19 cellular contexts compared by ENCODE assay signal in genomic region chr20:51506527-51507356, GRCh38. TPM values are rescaled to one million over a fixed set of nuclear protein-coding genes. Genes with fewer than 3 reads are reported as not detected.
"Had no signal": no experiment of that assay in that cellular context is flagged by ENCODE, and none has a peak within 500 bp of the region (broad histone marks: within the 10 kb centered on the region; RNA-seq: fewer than 3 reads in every experiment).

No MANE protein-coding gene starts in this region.

- H2AFZ ChIP-seq: parathyroid adenoma had no signal

- H3K9me3 ChIP-seq: ascending aorta, heart left ventricle, transverse colon had no signal

- H3K36me3 Mint-ChIP-seq: WTC11 had no signal

- H3K27ac Mint-ChIP-seq: activated CD4-positive, alpha-beta memory T cell treated with anti-CD3 and anti-CD28 coated beads, Interleukin-2, amount 10 ng/mL, durations not matched to agents 7 days and 5 days; activated CD4-positive, alpha-beta T cell treated with anti-CD3 and anti-CD28 coated beads for 36 hours; memory B cell; T-helper 2 cell treated with Interferon-gamma antibody and Interleukin-4, amounts not matched to agents 5 μg/mL and 100 μg/mL, for 36 hours; WTC11 had no signal

- H3K9me3 Mint-ChIP-seq: activated CD4-positive, alpha-beta memory T cell treated with anti-CD3 and anti-CD28 coated beads, Interleukin-2, amount 10 ng/mL, durations not matched to agents 7 days and 5 days; memory B cell; naive thymus-derived CD4-positive, alpha-beta T cell; T-helper 2 cell treated with Interferon-gamma antibody and Interleukin-4, amounts not matched to agents 5 μg/mL and 100 μg/mL, for 36 hours; WTC11 had no signal

- ATAC-seq: activated CD4-positive, alpha-beta T cell treated with anti-CD3 and anti-CD28 coated beads for 36 hours; naive thymus-derived CD4-positive, alpha-beta T cell; WTC11 had no signal

- H3K36me3 ChIP-seq: ascending aorta, transverse colon had no signal

- H3K4me3 Mint-ChIP-seq: activated CD4-positive, alpha-beta memory T cell treated with anti-CD3 and anti-CD28 coated beads, Interleukin-2, amount 10 ng/mL, durations not matched to agents 7 days and 5 days; activated CD4-positive, alpha-beta T cell treated with anti-CD3 and anti-CD28 coated beads for 36 hours; memory B cell; naive thymus-derived CD4-positive, alpha-beta T cell; T-helper 2 cell treated with Interferon-gamma antibody and Interleukin-4, amounts not matched to agents 5 μg/mL and 100 μg/mL, for 36 hours; WTC11 had no signal

- H3K4me1 Mint-ChIP-seq: WTC11 had no signal

- H3K27ac ChIP-seq: ascending aorta, heart left ventricle, parathyroid adenoma, transverse colon had no signal

- H3K9ac ChIP-seq: parathyroid adenoma had no signal

- DNase-seq: activated CD4-positive, alpha-beta memory T cell treated with anti-CD3 and anti-CD28 coated beads, Interleukin-2, amount 10 ng/mL, durations not matched to agents 7 days and 5 days; activated CD4-positive, alpha-beta T cell treated with anti-CD3 and anti-CD28 coated beads for 36 hours; activated naive CD4-positive, alpha-beta T cell treated with anti-CD3 and anti-CD28 coated beads, Interleukin-2, amount 50 U/mL, for 16 hours; activated T-cell treated with anti-CD3 and anti-CD28 coated beads, Interleukin-2, amount 50 U/mL, for 1 hour; cerebellar nuclear complex; cortex of kidney; heart left ventricle; naive thymus-derived CD4-positive, alpha-beta T cell; stimulated activated CD4-positive, alpha-beta T cell treated with anti-CD3 and anti-CD28 coated beads, Interleukin-12 subunit alpha, Interleukin-12 subunit beta, amount 100 ng/mL, for 4 hours; stimulated activated CD4-positive, alpha-beta T cell treated with anti-CD3 and anti-CD28 coated beads, Interleukin-1b, Interleukin-23, amount 100 ng/mL, for 48 hours; stimulated activated CD8-positive, alpha-beta memory T cell treated with anti-CD3 and anti-CD28 coated beads, Interleukin-4, amount 100 ng/mL, for 48 hours; stimulated activated naive CD4-positive, alpha-beta T cell treated with Interleukin-2 at 50 U/mL for 16 hours; transverse colon had no signal

- H3K79me2 ChIP-seq: parathyroid adenoma had no signal

- H3K27me3 Mint-ChIP-seq: activated CD4-positive, alpha-beta memory T cell treated with anti-CD3 and anti-CD28 coated beads, Interleukin-2, amount 10 ng/mL, durations not matched to agents 7 days and 5 days; activated CD4-positive, alpha-beta T cell treated with anti-CD3 and anti-CD28 coated beads for 36 hours; memory B cell; naive thymus-derived CD4-positive, alpha-beta T cell had no signal

- H3K4me3 ChIP-seq: ascending aorta, heart left ventricle, transverse colon had no signal

- H3K4me1 ChIP-seq: ascending aorta, parathyroid adenoma, transverse colon had no signal

- H3K27me3 ChIP-seq: ascending aorta, heart left ventricle, transverse colon had no signal

RNA-seq across cellular contexts. Expression of gene NFATC2, which starts 35.8 kb away (rescaled TPM):
- total RNA-seq: bronchial epithelial cell had no signal
